In the genomic region with DNA sequence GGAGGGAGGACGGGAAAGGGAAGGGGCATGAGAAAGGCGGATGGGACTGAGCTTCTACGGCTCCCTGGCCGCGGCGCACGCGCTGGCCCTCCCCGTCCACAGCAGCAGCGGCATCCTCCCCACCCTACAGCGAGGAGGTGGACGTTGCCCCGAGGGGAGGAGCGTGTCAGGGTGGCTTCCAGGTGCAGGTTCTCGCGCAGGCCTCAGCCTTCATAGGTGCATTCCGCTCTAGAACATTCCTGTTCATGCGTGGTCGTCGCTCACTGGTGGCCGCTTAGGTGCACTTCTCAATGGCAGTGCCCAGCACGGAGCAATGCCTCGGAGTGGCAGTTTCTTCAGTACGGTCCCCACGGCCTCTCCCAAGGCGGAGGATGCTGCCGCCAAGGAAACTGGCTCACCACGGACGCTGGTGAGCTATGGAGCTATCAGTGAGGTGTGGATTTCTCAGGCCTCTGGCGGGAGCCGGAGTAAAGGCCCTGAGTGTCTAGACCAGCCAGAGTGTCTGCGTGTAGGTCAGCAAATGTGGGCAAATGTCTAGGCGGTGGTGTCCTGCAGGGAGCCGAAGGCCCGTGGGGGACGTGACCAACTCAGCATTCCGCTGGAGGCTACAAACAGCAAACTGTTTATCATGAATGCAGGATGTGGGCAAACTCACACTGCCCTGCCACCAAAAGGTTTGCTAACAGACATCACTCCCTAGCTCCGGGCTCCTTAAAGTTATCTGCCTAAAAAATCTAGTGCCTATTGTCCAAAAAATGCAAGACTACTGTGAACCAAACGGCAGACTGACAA, we compare ENCODE assay signal across 1 cellular context.
A peak's percentile ranks its signal among the peaks of the same experiment; 100 is the strongest.
TF ChIP-seq lines count a peak whose summit lies in the region.

No MANE protein-coding gene starts in this region.

TF ChIP-seq in K562, 482 proteins besides CTCF, POLR2A, EP300 and RAD21:
- TF ChIP-seq CBX2 (IDR thresholded peaks at IDR 0.05; ENCODE audit: insufficient read depth, low read length, poor library complexity, severe bottlenecking) (peak; percentile 24), MTA1 (IDR thresholded peaks at IDR 0.05; ENCODE audit: borderline replicate concordance) (no peak), NRF1 (conservative IDR thresholded peaks at IDR 0.05 in 1 of 2, IDR thresholded peaks at IDR 0.05 in 1 of 2) (peak; percentile 55 to 63), PCBP1 (IDR thresholded peaks at IDR 0.05; ENCODE audit: low read depth, low read length, poor library complexity, severe bottlenecking) (peak; percentile 33)
